Comparison of ENCODE assay signal across 21 cellular contexts in genomic region chr2:45494978-45495293, GRCh38.
DNase-seq lines count a peak whose midpoint lies in the region; ATAC-seq and TF ChIP-seq lines count a peak whose summit lies in the region.
"Had no signal": no experiment of that assay in that cellular context is flagged by ENCODE, and none has a peak within 500 bp of the region (broad histone marks: within the 10 kb centered on the region; RNA-seq: fewer than 3 reads in every experiment).

No MANE protein-coding gene starts in this region.

- no peaks in the 10 kb centered on the region for H3K27me3 Mint-ChIP-seq in H9 (ENCODE audit: low read depth)
- H3K27me3 Mint-ChIP-seq: activated CD4-positive, alpha-beta T cell treated with anti-CD3 and anti-CD28 coated beads, Interleukin-2, amount 10 ng/mL, durations not matched to agents 7 days and 5 days; stimulated activated memory B cell treated with anti-CD40 and anti-IgM and Interleukin-4, amounts not matched to agents 10 μg/mL and 1 μg/mL and 100 μg/mL, for 72 hours had no signal

- no peaks in the 10 kb centered on the region for H3K9me3 Mint-ChIP-seq in H9
- H3K9me3 Mint-ChIP-seq: activated CD4-positive, alpha-beta T cell treated with anti-CD3 and anti-CD28 coated beads, Interleukin-2, amount 10 ng/mL, durations not matched to agents 7 days and 5 days; activated naive CD4-positive, alpha-beta T cell treated with anti-CD3 and anti-CD28 coated beads, Interleukin-2, amount 50 U/mL, for 72 hours; activated T-helper 1 cell treated with anti-CD3 and anti-CD28 coated beads, Interleukin-12 subunit alpha, Interleukin-12 subunit beta, Interleukin-2, Interleukin-4 antibody, amounts not matched to agents 30 ng/mL and 10 ng/mL and 1 ng/mL, durations not matched to agents 14 hours and 24 hours and 36 hours; stimulated activated memory B cell treated with anti-CD40 and anti-IgM and Interleukin-4, amounts not matched to agents 10 μg/mL and 1 μg/mL and 100 μg/mL, for 72 hours had no signal

- no peaks in the 10 kb centered on the region for H4K20me1 ChIP-seq in H9 (ENCODE audit: control insufficient read depth, insufficient read depth, insufficient read length)
- no peaks in the 10 kb centered on the region for H4K20me1 ChIP-seq in neural cell (ENCODE audit: insufficient read depth)

- no peaks in the 10 kb centered on the region for H3K23me2 ChIP-seq in H9 (ENCODE audit: insufficient read length, low read depth, low read length, poor library complexity, severe bottlenecking)

- no peak overlapping the region for H3K23ac ChIP-seq in H9 (ENCODE audit: insufficient read length, low read depth, low read length)

- H3K14ac ChIP-seq in H9 (ENCODE audit: insufficient read depth, low read length) = no peak overlapping the region

- peaks cover 0 to 11% (median 4%) of the 10 kb centered on the region in 3 experiments; a peak in 5 of 7 replicates for H3K36me3 Mint-ChIP-seq in H9 (ENCODE audit: insufficient read depth in 1 of 3, low read depth in 3 of 3)
- H3K36me3 Mint-ChIP-seq: activated naive CD4-positive, alpha-beta T cell treated with anti-CD3 and anti-CD28 coated beads, Interleukin-2, amount 50 U/mL, for 72 hours had no signal

- no peak overlapping the region for H2BK15ac ChIP-seq in H9 (ENCODE audit: low read depth, low read length)

- H4K91ac ChIP-seq in H9 (ENCODE audit: insufficient read length, low read depth, low read length) = no peak overlapping the region

- H3K56ac ChIP-seq in H9 (ENCODE audit: insufficient read length, low read depth, low read length) = no peak overlapping the region

- no peak overlapping the region for H3T11ph ChIP-seq in H9 (ENCODE audit: low read length)

- no peak overlapping the region for H3K4me3 ChIP-seq in neural cell (ENCODE audit: low read length)
- no peak overlapping the region for H3K4me3 ChIP-seq in effector memory CD4-positive, alpha-beta T cell (ENCODE audit: insufficient read depth, low read depth, low read length, poor library complexity, severe bottlenecking)
- H3K4me3 ChIP-seq: cardiac muscle cell, esophagus squamous epithelium, GM23338, lung, neural progenitor cell, upper lobe of right lung had no signal

- TF ChIP-seq CTCF in C4-2B (conservative IDR thresholded peaks at IDR 0.05) (peak; percentile 41), H9 (conservative IDR thresholded peaks at IDR 0.05) (peak; percentile 8; the same call in 1 of the 3 replicates), neural cell (IDR thresholded peaks at IDR 0.05; ENCODE audit: poor library complexity, severe bottlenecking) (no peak)

- H3K79me2 ChIP-seq in H9 (ENCODE audit: insufficient read depth, low read length) = no peaks in the 10 kb centered on the region
- no peaks in the 10 kb centered on the region for H3K79me2 ChIP-seq in neural cell (replicated peaks; ENCODE audit: insufficient read depth, low read length)

- DNase-seq in H9 = no peak
- no peak for DNase-seq in ACHN
- no peak for DNase-seq in effector memory CD4-positive, alpha-beta T cell
- DNase-seq: aorta; esophagus squamous epithelium; posterior cingulate gyrus; stimulated activated CD4-positive, alpha-beta T cell treated with anti-CD3 and anti-CD28 coated beads, Interleukin-4, amount 100 ng/mL, for 4 hours; upper lobe of right lung had no signal

- no peak overlapping the region for H3K4ac ChIP-seq in H9 (ENCODE audit: low read depth, low read length)

- H3K4me1 ChIP-seq in H9 (ENCODE audit: insufficient read depth, low read length) = no peaks in the 10 kb centered on the region
- no peaks in the 10 kb centered on the region for H3K4me1 ChIP-seq in effector memory CD4-positive, alpha-beta T cell (ENCODE audit: control insufficient read depth, insufficient read depth, low read length, poor library complexity, severe bottlenecking)
- H3K4me1 ChIP-seq: esophagus squamous epithelium, neural progenitor cell, upper lobe of right lung had no signal

- H3K18ac ChIP-seq in H9 (ENCODE audit: insufficient read length, low read depth, low read length) = no peak overlapping the region

- H3F3A ChIP-seq in neural cell (ENCODE audit: insufficient read depth, low read length, poor library complexity, severe bottlenecking) = no peaks in the 10 kb centered on the region

- TF ChIP-seq RAD21 in neural cell (conservative IDR thresholded peaks at IDR 0.05) = no peak

- peak; percentile 24; the same call in 2 of the 3 replicates for ATAC-seq in SK-N-SH treated with all-trans-retinoic acid at 6 μM for 48 hours
- no peak for ATAC-seq in HG03469 (IDR thresholded peaks at IDR 0.05; ENCODE audit: unreplicated experiment)
- ATAC-seq in HG02798 (IDR thresholded peaks at IDR 0.05; ENCODE audit: poor library complexity, unreplicated experiment) = no peak
- ATAC-seq: activated naive CD4-positive, alpha-beta T cell treated with anti-CD3 and anti-CD28 coated beads, Interleukin-2, amount 50 U/mL, for 72 hours; stimulated activated memory B cell treated with anti-CD40 and anti-IgM and Interleukin-4, amounts not matched to agents 10 μg/mL and 1 μg/mL and 100 μg/mL, for 72 hours had no signal

- H4K5ac ChIP-seq in H9 (ENCODE audit: insufficient read length, low read depth, low read length) = no peak overlapping the region

- H3K9ac ChIP-seq in H9 (ENCODE audit: extremely low read depth, insufficient read length, low read length) (no peak overlapping the region), neural cell (ENCODE audit: low read length) (no peak overlapping the region)
- H3K9ac ChIP-seq: neural progenitor cell had no signal

- WGBS in H9 (ENCODE audit: extremely low coverage, insufficient read length, low lambda C conversion rate) = no CpG with 5 or more reads among the region's 1 CpG

- no peaks in the 10 kb centered on the region for H3K36me3 ChIP-seq in neural cell (ENCODE audit: insufficient read depth, low read length)
- H3K36me3 ChIP-seq in effector memory CD4-positive, alpha-beta T cell (ENCODE audit: control insufficient read depth, insufficient read depth, low read length) = peaks cover 3% of the 10 kb centered on the region
- H3K36me3 ChIP-seq: cardiac muscle cell, esophagus squamous epithelium, neural progenitor cell, upper lobe of right lung had no signal

- no peaks in the 10 kb centered on the region for H3K9me2 ChIP-seq in neural cell (ENCODE audit: insufficient read depth, low read length)

- no peak overlapping the region for H2BK120ac ChIP-seq in H9 (ENCODE audit: low read depth, low read length, poor library complexity, severe bottlenecking)

- in situ Hi-C loops in ACHN (cut with HindIII; ENCODE audit: low pct_ligation_motif_present, low pct_unique_long_range_greater_than_20kb, low sequenced_read_pairs) = loop anchor here (25.0 kb wide), 1 partner anchor 508 kb away; no protein-coding TSS in a partner anchor

- no peak overlapping the region for H3K4me3 Mint-ChIP-seq in H9
- H3K4me3 Mint-ChIP-seq: activated CD4-positive, alpha-beta T cell treated with anti-CD3 and anti-CD28 coated beads, Interleukin-2, amount 10 ng/mL, durations not matched to agents 7 days and 5 days; activated T-helper 1 cell treated with anti-CD3 and anti-CD28 coated beads, Interleukin-12 subunit alpha, Interleukin-12 subunit beta, Interleukin-2, Interleukin-4 antibody, amounts not matched to agents 30 ng/mL and 10 ng/mL and 1 ng/mL, durations not matched to agents 14 hours and 24 hours and 36 hours; GM23338; neural progenitor cell; stimulated activated memory B cell treated with anti-CD40 and anti-IgM and Interleukin-4, amounts not matched to agents 10 μg/mL and 1 μg/mL and 100 μg/mL, for 72 hours had no signal

- no peak for TF ChIP-seq EP300 in neural cell (conservative IDR thresholded peaks at IDR 0.05; ENCODE audit: poor library complexity, severe bottlenecking)

- peaks cover 8 to 18% of the 10 kb centered on the region in 2 experiments for H3K4me1 Mint-ChIP-seq in H9
- H3K4me1 Mint-ChIP-seq: neural progenitor cell had no signal

- no peak overlapping the region for H3K4me2 ChIP-seq in H9 (ENCODE audit: insufficient read depth, insufficient read length, low read length)
- no peak overlapping the region for H3K4me2 ChIP-seq in neural cell (ENCODE audit: low read length)
- H3K4me2 ChIP-seq: GM23338, neural progenitor cell had no signal

- no peaks in the 10 kb centered on the region for H3K79me1 ChIP-seq in H9 (ENCODE audit: insufficient read depth, low read depth, low read length, poor library complexity, severe bottlenecking)

- H4K8ac ChIP-seq in H9 (replicated peaks; ENCODE audit: insufficient read length, low read depth, low read length) = no peak overlapping the region

- H2AFZ ChIP-seq in H9 (ENCODE audit: low read length) = no peak overlapping the region
- no peak overlapping the region for H2AFZ ChIP-seq in neural cell (ENCODE audit: low read depth, low read length)
- H2AFZ ChIP-seq: GM23338, neural progenitor cell had no signal

- H3K27ac ChIP-seq in C4-2B (no peak overlapping the region), H9 (ENCODE audit: insufficient read length, low read depth, low read length) (no peak overlapping the region), neural cell (ENCODE audit: low read length) (no peak overlapping the region)
- H3K27ac ChIP-seq in effector memory CD4-positive, alpha-beta T cell (ENCODE audit: insufficient read depth, low read length, poor library complexity, severe bottlenecking) = no peak overlapping the region
- H3K27ac ChIP-seq: cardiac muscle cell, esophagus squamous epithelium, neural progenitor cell, upper lobe of right lung had no signal

- no peak overlapping the region for H2AK5ac ChIP-seq in H9 (ENCODE audit: insufficient read length, low read length)

- H3K9me3 ChIP-seq in H9 (ENCODE audit: control insufficient read depth, low read depth, low read length) (no peaks in the 10 kb centered on the region), neural cell (ENCODE audit: low read length) (no peaks in the 10 kb centered on the region)
- H3K9me3 ChIP-seq in effector memory CD4-positive, alpha-beta T cell (ENCODE audit: control insufficient read depth, low read length) = no peaks in the 10 kb centered on the region
- H3K9me3 ChIP-seq: esophagus squamous epithelium, upper lobe of right lung had no signal

- no peak overlapping the region for H2BK20ac ChIP-seq in H9 (ENCODE audit: low read depth, low read length, poor library complexity, severe bottlenecking)

- H2BK5ac ChIP-seq in H9 (ENCODE audit: insufficient read length, low read length) = no peak overlapping the region

- no peak overlapping the region for H3K27ac Mint-ChIP-seq in H9
- H3K27ac Mint-ChIP-seq: activated CD4-positive, alpha-beta T cell treated with anti-CD3 and anti-CD28 coated beads, Interleukin-2, amount 10 ng/mL, durations not matched to agents 7 days and 5 days; activated naive CD4-positive, alpha-beta T cell treated with anti-CD3 and anti-CD28 coated beads, Interleukin-2, amount 50 U/mL, for 72 hours; activated T-helper 1 cell treated with anti-CD3 and anti-CD28 coated beads, Interleukin-12 subunit alpha, Interleukin-12 subunit beta, Interleukin-2, Interleukin-4 antibody, amounts not matched to agents 30 ng/mL and 10 ng/mL and 1 ng/mL, durations not matched to agents 14 hours and 24 hours and 36 hours; GM23338; neural progenitor cell; stimulated activated memory B cell treated with anti-CD40 and anti-IgM and Interleukin-4, amounts not matched to agents 10 μg/mL and 1 μg/mL and 100 μg/mL, for 72 hours had no signal

- no peaks in the 10 kb centered on the region for H3K27me3 ChIP-seq in H9 (ENCODE audit: insufficient read depth, low read length)
- no peaks in the 10 kb centered on the region for H3K27me3 ChIP-seq in neural cell (ENCODE audit: insufficient read depth, low read depth, low read length)
- no peaks in the 10 kb centered on the region for H3K27me3 ChIP-seq in effector memory CD4-positive, alpha-beta T cell (replicated peaks; ENCODE audit: control insufficient read depth, insufficient read depth, low read length, poor library complexity, severe bottlenecking)
- H3K27me3 ChIP-seq: cardiac muscle cell, esophagus squamous epithelium, neural progenitor cell, upper lobe of right lung had no signal

- no peak overlapping the region for H2BK12ac ChIP-seq in H9 (ENCODE audit: insufficient read length, low read depth, low read length)
